8 cellular contexts compared by ENCODE assay signal in genomic region chr9:21096172-21096900, GRCh38. TPM values are rescaled to one million over a fixed set of nuclear protein-coding genes. Genes with fewer than 3 reads are reported as not detected.
DNase-seq lines count a peak whose midpoint lies in the region; ATAC-seq and TF ChIP-seq lines count a peak whose summit lies in the region.

No MANE protein-coding gene starts in this region.

- TF ChIP-seq CTCF in fibroblast of the aortic adventitia (IDR thresholded peaks at IDR 0.05; ENCODE audit: insufficient read depth, low read length) (no peak), endothelial cell (IDR thresholded peaks at IDR 0.05; ENCODE audit: unreplicated experiment) (no peak)

- DNase-seq in EH (ENCODE audit: low read depth): peak; percentile 66
- DNase-seq in HPDE6-E6E7 (ENCODE audit: extremely low spot score): peak; percentile 48
- DNase-seq in activated CD4-positive, alpha-beta T cell treated with anti-CD3 and anti-CD28 coated beads, Interleukin-2, amount 10 ng/mL, durations not matched to agents 7 days and 5 days: peak; percentile 59
- peak; percentile 86 for DNase-seq in fibroblast of the aortic adventitia (ENCODE audit: low read depth)
- peak; percentile 29 for DNase-seq in skeletal muscle cell (ENCODE audit: low read depth)
- DNase-seq in COR-L47 (lab: John Stamatoyannopoulos, UW): no peak
- no peak for DNase-seq in endothelial cell (ENCODE audit: low spot score)

- peaks cover 47% of the 10 kb centered on the region for H3K4me1 Mint-ChIP-seq in activated CD4-positive, alpha-beta T cell treated with anti-CD3 and anti-CD28 coated beads, Interleukin-2, amount 10 ng/mL, durations not matched to agents 7 days and 5 days
- H3K4me1 Mint-ChIP-seq in endothelial cell (ENCODE audit: unreplicated experiment): peaks cover 15% of the 10 kb centered on the region

- peak overlapping the region; percentile 90 for H3K27ac Mint-ChIP-seq in activated CD4-positive, alpha-beta T cell treated with anti-CD3 and anti-CD28 coated beads, Interleukin-2, amount 10 ng/mL, durations not matched to agents 7 days and 5 days
- no peak overlapping the region for H3K27ac Mint-ChIP-seq in endothelial cell (ENCODE audit: unreplicated experiment)

- peak overlapping the region; percentile 13 for H3K4me3 ChIP-seq in fibroblast of the aortic adventitia (ENCODE audit: low read depth, low read length)
- H3K4me3 ChIP-seq in skeletal muscle cell (ENCODE audit: low read depth, low read length): peak overlapping the region; percentile 7

- no peaks in the 10 kb centered on the region for H3K27me3 Mint-ChIP-seq in activated CD4-positive, alpha-beta T cell treated with anti-CD3 and anti-CD28 coated beads, Interleukin-2, amount 10 ng/mL, durations not matched to agents 7 days and 5 days
- H3K27me3 Mint-ChIP-seq in endothelial cell (ENCODE audit: unreplicated experiment): no peaks in the 10 kb centered on the region

- peaks cover 1% of the 10 kb centered on the region for H3K36me3 Mint-ChIP-seq in activated CD4-positive, alpha-beta T cell treated with anti-CD3 and anti-CD28 coated beads, Interleukin-2, amount 10 ng/mL, durations not matched to agents 7 days and 5 days (ENCODE audit: low read depth)
- H3K36me3 Mint-ChIP-seq in endothelial cell (ENCODE audit: low read depth, unreplicated experiment): no peaks in the 10 kb centered on the region

- peaks cover 5% of the 10 kb centered on the region for H3K9me3 Mint-ChIP-seq in activated CD4-positive, alpha-beta T cell treated with anti-CD3 and anti-CD28 coated beads, Interleukin-2, amount 10 ng/mL, durations not matched to agents 7 days and 5 days
- H3K9me3 Mint-ChIP-seq in endothelial cell (ENCODE audit: unreplicated experiment): no peaks in the 10 kb centered on the region

- H3K4me3 Mint-ChIP-seq in activated CD4-positive, alpha-beta T cell treated with anti-CD3 and anti-CD28 coated beads, Interleukin-2, amount 10 ng/mL, durations not matched to agents 7 days and 5 days: peak overlapping the region; percentile 63
- no peak overlapping the region for H3K4me3 Mint-ChIP-seq in endothelial cell (ENCODE audit: unreplicated experiment)

- POLR2A ChIA-PET in activated CD4-positive, alpha-beta T cell treated with anti-CD3 and anti-CD28 coated beads, Interleukin-2, amount 10 ng/mL, durations not matched to agents 7 days and 5 days (lab: Charles Lee): no interaction called here

- CTCF ChIA-PET in activated CD4-positive, alpha-beta T cell treated with anti-CD3 and anti-CD28 coated beads, Interleukin-2, amount 10 ng/mL, durations not matched to agents 7 days and 5 days (lab: Charles Lee): interaction anchor here (1.0 to 1.7 kb wide), 4 partner anchors 10 to 155 kb away, joined by 3 to 5 read pairs (median 4); no protein-coding TSS in a partner anchor

- ATAC-seq in GM21367 (IDR thresholded peaks at IDR 0.05; ENCODE audit: unreplicated experiment): peak; percentile 85

RNA-seq across cellular contexts. Expression of gene IFNB1, which starts 18.6 kb away (rescaled TPM):
- not detected for total RNA-seq in activated CD4-positive, alpha-beta T cell treated with anti-CD3 and anti-CD28 coated beads, Interleukin-2, amount 10 ng/mL, durations not matched to agents 7 days and 5 days
- total RNA-seq in fibroblast of the aortic adventitia (ENCODE audit: low replicate concordance): not detected in 2 replicates
- not detected for total RNA-seq in endothelial cell (ENCODE audit: unreplicated experiment)

RNA-seq across cellular contexts. Expression of gene IFNW1, which starts 45.3 kb away (rescaled TPM):
- not detected for total RNA-seq in activated CD4-positive, alpha-beta T cell treated with anti-CD3 and anti-CD28 coated beads, Interleukin-2, amount 10 ng/mL, durations not matched to agents 7 days and 5 days
- total RNA-seq in fibroblast of the aortic adventitia (ENCODE audit: low replicate concordance) (not detected in 2 replicates), endothelial cell (ENCODE audit: unreplicated experiment) (not detected)

Comparison
In these comparisons a context has a peak if more than half of its experiments do, and no peak if none do; other contexts are left out.
1. DNase-seq: peak in EH (single experiment), HPDE6-E6E7 (single experiment), activated CD4-positive, alpha-beta T cell treated with anti-CD3 and anti-CD28 coated beads, Interleukin-2, amount 10 ng/mL, durations not matched to agents 7 days and 5 days (single experiment), fibroblast of the aortic adventitia (single experiment) and skeletal muscle cell (single experiment); none in COR-L47 (single experiment) and endothelial cell (single experiment).